8 cellular contexts compared by ENCODE assay signal in the genomic region with DNA sequence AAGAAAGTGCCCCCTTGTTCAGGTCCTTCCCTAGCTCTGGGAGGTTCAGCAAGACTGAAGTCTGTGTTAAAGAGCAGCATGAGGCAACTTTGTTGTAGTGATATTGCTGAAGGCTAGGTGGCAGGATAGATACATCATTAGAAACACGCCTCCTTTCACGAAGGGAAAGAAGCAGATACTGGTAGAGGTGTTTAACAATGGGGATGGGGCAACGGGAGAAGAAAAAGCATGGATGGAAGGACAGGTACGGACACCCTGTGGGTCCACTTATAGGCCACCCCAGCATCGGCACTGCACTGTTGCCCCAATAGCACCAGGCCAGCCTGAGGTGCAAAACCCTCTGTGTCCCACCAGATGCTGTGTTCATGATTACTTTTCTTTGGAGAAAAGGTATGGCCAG. TPM values are rescaled to one million over a fixed set of nuclear protein-coding genes. Genes with fewer than 3 reads are reported as not detected.
A peak's percentile ranks its signal among the peaks of the same experiment; 100 is the strongest.
DNase-seq lines count a peak whose midpoint lies in the region; ATAC-seq, FAIRE-seq and TF ChIP-seq lines count a peak whose summit lies in the region.

No MANE protein-coding gene starts in this region.

- no peak overlapping the region; the same call in 1 of the 2 replicates for H2BK12ac ChIP-seq in H1 (ENCODE audit: low read depth, low read length)

- H3K27me3 Mint-ChIP-seq in activated naive CD4-positive, alpha-beta T cell treated with anti-CD3 and anti-CD28 coated beads, Interleukin-2, amount 10 ng/mL, durations not matched to agents 7 days and 5 days = no peaks in the 10 kb centered on the region

- peak; percentile 93 to 94 for TF ChIP-seq RAD21 in H1 (IDR thresholded peaks at IDR 0.05 in 1 of 2, conservative IDR thresholded peaks at IDR 0.05 in 1 of 2; ENCODE audit: low read depth in 2 of 2, low read length in 2 of 2)

- H3F3A ChIP-seq in MM.1S (ENCODE audit: insufficient read depth, low read length) = no peaks in the 10 kb centered on the region

- H3K9me3 ChIP-seq in MM.1S (replicated peaks; ENCODE audit: insufficient read depth, low read length) = no peaks in the 10 kb centered on the region
- H3K9me3 ChIP-seq in H1 (ENCODE audit: insufficient read depth in 2 of 2, low read depth in 1 of 2, low read length in 1 of 2) = no peaks in the 10 kb centered on the region

- no peak overlapping the region for H3K18ac ChIP-seq in H1 (ENCODE audit: extremely low read depth, low read length)

- no peak overlapping the region for H3K4me3 Mint-ChIP-seq in activated naive CD4-positive, alpha-beta T cell treated with anti-CD3 and anti-CD28 coated beads, Interleukin-2, amount 10 ng/mL, durations not matched to agents 7 days and 5 days

- H4K8ac ChIP-seq in H1 (ENCODE audit: extremely low read depth, insufficient read depth, low read length) = no peak overlapping the region

- H4K91ac ChIP-seq in H1 (replicated peaks; ENCODE audit: insufficient read length, low read length) = no peak overlapping the region

- no peaks in the 10 kb centered on the region for H3K36me3 ChIP-seq in MM.1S (replicated peaks; ENCODE audit: insufficient read depth, low read length)
- no peaks in the 10 kb centered on the region for H3K36me3 ChIP-seq in H1 (ENCODE audit: control insufficient read depth in 2 of 4, insufficient read depth in 4 of 4, low read length in 3 of 4)

- H3K4me1 ChIP-seq in MM.1S (ENCODE audit: low read length) (no peaks in the 10 kb centered on the region), H1 (replicated peaks in 1 of 4; ENCODE audit: control insufficient read depth in 3 of 4, insufficient read depth in 4 of 4, low read length in 3 of 4) (peaks cover 3 to 8% (median 6%) of the 10 kb centered on the region in 4 experiments)

- no peak overlapping the region for H3K27ac ChIP-seq in MM.1S (ENCODE audit: low read length)
- no peak overlapping the region for H3K27ac ChIP-seq in H1 (ENCODE audit: low read depth, low read length)

- no peak overlapping the region for H2BK120ac ChIP-seq in H1 (replicated peaks; ENCODE audit: low read depth, low read length)

- no peak overlapping the region for H3K23ac ChIP-seq in H1 (ENCODE audit: insufficient read length)

- TF ChIP-seq EP300 in H1 (IDR thresholded peaks at IDR 0.05; ENCODE audit: borderline replicate concordance in 1 of 2, low read depth in 2 of 2, low read length in 2 of 2) = no peak

- H2AK5ac ChIP-seq in H1 (ENCODE audit: low read depth, low read length) = no peak overlapping the region

- H2AFZ ChIP-seq in MM.1S (ENCODE audit: low read length) (no peak overlapping the region), H1 (ENCODE audit: low read length) (no peak overlapping the region)

- H3K9me3 Mint-ChIP-seq in activated naive CD4-positive, alpha-beta T cell treated with anti-CD3 and anti-CD28 coated beads, Interleukin-2, amount 10 ng/mL, durations not matched to agents 7 days and 5 days = no peaks in the 10 kb centered on the region

- no peak overlapping the region for H3K4me3 ChIP-seq in MM.1S (ENCODE audit: low read length)
- no peak overlapping the region for H3K4me3 ChIP-seq in H1 (ENCODE audit: extremely low read depth in 1 of 4, insufficient read depth in 2 of 4, low read depth in 3 of 4, low read length in 4 of 4)

- TF ChIP-seq POLR2A in H1 (IDR thresholded peaks at IDR 0.05; ENCODE audit: control extremely low read depth in 1 of 2, low read depth in 2 of 2, low read length in 2 of 2) = no peak

- H3K9me2 ChIP-seq in MM.1S (replicated peaks; ENCODE audit: insufficient read depth, low read length) = no peaks in the 10 kb centered on the region

- no peak overlapping the region for H4K5ac ChIP-seq in H1 (ENCODE audit: insufficient read length, low read depth, low read length)

- no peak overlapping the region for H3K9ac ChIP-seq in MM.1S (ENCODE audit: low read length)
- H3K9ac ChIP-seq in H1 (replicated peaks in 1 of 4; ENCODE audit: extremely low read depth in 1 of 4, low read depth in 3 of 4, low read length in 3 of 4) = no peak overlapping the region

- H3K27me3 ChIP-seq in MM.1S (replicated peaks; ENCODE audit: insufficient read depth, low read length) (peaks cover 17% of the 10 kb centered on the region), H1 (replicated peaks in 1 of 4; ENCODE audit: control insufficient read depth in 3 of 4, extremely low read depth in 1 of 4, insufficient read depth in 3 of 4, low read length in 3 of 4) (peaks cover 0 to 14% (median 12%) of the 10 kb centered on the region in 4 experiments; a peak in 5 of 7 replicates)

- H3K56ac ChIP-seq in H1 (replicated peaks; ENCODE audit: insufficient read length, low read depth, low read length) = no peak overlapping the region

- no peak overlapping the region for H2BK5ac ChIP-seq in H1 (ENCODE audit: low read depth, low read length)

- H4K20me1 ChIP-seq in MM.1S (ENCODE audit: insufficient read depth, low read length) (no peaks in the 10 kb centered on the region), H1 (replicated peaks in 1 of 2; ENCODE audit: control insufficient read depth in 1 of 2, insufficient read depth in 2 of 2, low read length in 2 of 2) (no peaks in the 10 kb centered on the region)

- no peaks in the 10 kb centered on the region for H3K36me3 Mint-ChIP-seq in activated naive CD4-positive, alpha-beta T cell treated with anti-CD3 and anti-CD28 coated beads, Interleukin-2, amount 10 ng/mL, durations not matched to agents 7 days and 5 days

- no peak overlapping the region for H3K27ac Mint-ChIP-seq in activated naive CD4-positive, alpha-beta T cell treated with anti-CD3 and anti-CD28 coated beads, Interleukin-2, amount 10 ng/mL, durations not matched to agents 7 days and 5 days

- H3K4me2 ChIP-seq in MM.1S (ENCODE audit: low read depth, low read length) (no peak overlapping the region), H1 (ENCODE audit: insufficient read depth in 1 of 2, low read depth in 2 of 2, low read length in 2 of 2) (no peak overlapping the region)

- peak overlapping the region; percentile 9; the same call in 1 of the 2 replicates for H2BK20ac ChIP-seq in H1 (ENCODE audit: low read length)

- H3K79me2 ChIP-seq in MM.1S (ENCODE audit: low read length) = no peaks in the 10 kb centered on the region
- H3K79me2 ChIP-seq in H1 (ENCODE audit: control insufficient read depth in 1 of 2, insufficient read depth in 2 of 2, low read length in 2 of 2) = no peaks in the 10 kb centered on the region

- H3K4ac ChIP-seq in H1 (replicated peaks; ENCODE audit: insufficient read length, low read depth, low read length) = no peak overlapping the region

- no peak overlapping the region for H3K14ac ChIP-seq in H1 (ENCODE audit: insufficient read length)

- H3K23me2 ChIP-seq in H1 (ENCODE audit: low read depth, low read length) = peaks cover 14% of the 10 kb centered on the region

- CTCF ChIA-PET in H1 (lab: Charles Lee; ENCODE audit: partially characterized antibody) = interaction anchor here (0.6 to 5.4 kb wide), 40 partner anchors 9 to 1014 kb away, joined by 3 to 41 read pairs (median 5); no protein-coding TSS in a partner anchor
- CTCF ChIA-PET in activated naive CD4-positive, alpha-beta T cell treated with anti-CD3 and anti-CD28 coated beads, Interleukin-2, amount 10 ng/mL, durations not matched to agents 7 days and 5 days (lab: Charles Lee) = interaction anchor here (0.6 to 2.3 kb wide), 13 partner anchors 11 to 1014 kb away, joined by 3 to 18 read pairs (median 3); no protein-coding TSS in a partner anchor

- TF ChIP-seq CTCF in MM.1S (IDR thresholded peaks at IDR 0.05; ENCODE audit: low read length) (peak; percentile 64), H1 (IDR thresholded peaks at IDR 0.05; ENCODE audit: control extremely low read depth in 1 of 3, insufficient read depth in 1 of 3, low read depth in 1 of 3, low read length in 3 of 3) (peak in 2 of 3 experiments; percentile 83 to 85; a peak in 3 of 4 replicates)

- POLR2A ChIA-PET in H1 (lab: Charles Lee; ENCODE audit: partially characterized antibody) = no interaction called here

- 37% methylated on average over 5 of the region's 5 CpGs; no CpG with 5 or more reads in 1 of the 2 experiments for WGBS in H1 (ENCODE audit: extremely low coverage in 1 of 2, insufficient coverage in 1 of 2, insufficient read length in 1 of 2, insufficient replicate concordance in 2 of 2, low coverage in 1 of 2, low lambda C conversion rate in 2 of 2, missing lambda C conversion rate in 1 of 2), 2 experiments

- no peak for ATAC-seq in HG02938 (IDR thresholded peaks at IDR 0.05; ENCODE audit: unreplicated experiment)

- FAIRE-seq in GM18507 (lab: Jason Lieb, UNC) (peak; percentile 86), H1 (lab: Jason Lieb, UNC) (peak; percentile 100)

- no peak overlapping the region for H2BK15ac ChIP-seq in H1 (ENCODE audit: low read length)

- H3K79me1 ChIP-seq in H1 (ENCODE audit: low read depth, low read length) = no peaks in the 10 kb centered on the region

- peaks cover 10% of the 10 kb centered on the region for H3K4me1 Mint-ChIP-seq in activated naive CD4-positive, alpha-beta T cell treated with anti-CD3 and anti-CD28 coated beads, Interleukin-2, amount 10 ng/mL, durations not matched to agents 7 days and 5 days

- DNase-seq in AG08396 (ENCODE audit: low spot score) (peak; percentile 52), GM18507 (ENCODE audit: extremely low spot score, insufficient read length, low read depth) (no peak), MM.1S (peak; percentile 50), RKO (ENCODE audit: low spot score) (peak; percentile 73), H1 (ENCODE audit: low read depth in 1 of 2, low spot score in 2 of 2) (no peak), midbrain (lab: John Stamatoyannopoulos, UW) (peak; percentile 72)
- DNase-seq in activated naive CD4-positive, alpha-beta T cell treated with anti-CD3 and anti-CD28 coated beads, Interleukin-2, amount 10 ng/mL, durations not matched to agents 7 days and 5 days = no peak

TF ChIP-seq in H1, 55 proteins besides CTCF, POLR2A, EP300 and RAD21 (continues in another document):
- TF ChIP-seq GABPA (IDR thresholded peaks at IDR 0.05; ENCODE audit: borderline replicate concordance, insufficient read depth, low read length) (no peak), BACH1 (IDR thresholded peaks at IDR 0.05; ENCODE audit: low read length) (no peak), RBBP5 (IDR thresholded peaks at IDR 0.05; ENCODE audit: borderline replicate concordance, low read depth, low read length) (no peak), KDM1A (IDR thresholded peaks at IDR 0.05; ENCODE audit: borderline replicate concordance, low read length) (no peak), ZNF274 (IDR thresholded peaks at IDR 0.05; ENCODE audit: borderline replicate concordance, extremely low read depth, low read length) (no peak), SRF (IDR thresholded peaks at IDR 0.05; ENCODE audit: low read depth, low read length) (no peak), CBX8 (IDR thresholded peaks at IDR 0.05; ENCODE audit: borderline replicate concordance, low read depth, low read length) (no peak)

RNA-seq across cellular contexts. Expression of a gene that starts 3.5 kb away (rescaled TPM):
- 2.0 and 2.5 TPM in 2 replicates for total RNA-seq in H1 (2021; fragmentation: NEBNext Ultra II Directional; extraction: Animal tissue kit (Norgen Biotek cat#: 25700))
- polyA plus RNA-seq in H1 (2011; rRNA removed) = 2.2 and 4.4 TPM in 2 replicates
- polyA plus RNA-seq in H1 (2011; cell fraction: cytosol; rRNA removed) = 2.9 TPM
- 3.6 TPM for polyA plus RNA-seq in H1 (2011; cell fraction: nucleus; rRNA removed)
- 1.7 to 2.1 TPM (median 2.0 TPM) in 4 replicates for polyA plus RNA-seq in H1 (2012, experiment 1 of 2)
- 1.0 TPM for polyA plus RNA-seq in H1 (2012, experiment 2 of 2)
- 2.8 TPM for polyA plus RNA-seq in H1 (2013, experiment 1 of 2)
- polyA plus RNA-seq in H1 (2013, experiment 2 of 2) = 3.4 TPM
- polyA minus RNA-seq in H1 (2011; rRNA and poly(A)+ RNA removed) = 2.0 and 3.6 TPM in 2 replicates
- 2.9 TPM for polyA minus RNA-seq in H1 (2011; cell fraction: cytosol; rRNA and poly(A)+ RNA removed)
- 2.8 TPM for polyA minus RNA-seq in H1 (2011; cell fraction: nucleus; rRNA and poly(A)+ RNA removed)

Comparison
In these comparisons a context has a peak if more than half of its experiments do, and no peak if none do; other contexts are left out.
1. DNase-seq: peak in AG08396 (single experiment), MM.1S (single experiment), RKO (single experiment) and midbrain (single experiment); none in GM18507 (single experiment), H1 (0 of 2) and activated naive CD4-positive, alpha-beta T cell treated with anti-CD3 and anti-CD28 coated beads, Interleukin-2, amount 10 ng/mL, durations not matched to agents 7 days and 5 days (single experiment).